1 cellular context compared by ENCODE assay signal in genomic region chr2:9002313-9002636, GRCh38.
TF ChIP-seq lines count a peak whose summit lies in the region.

No MANE protein-coding gene starts in this region.

TF ChIP-seq in WTC11, 78 proteins besides CTCF, POLR2A, EP300 and RAD21 (continued from another document):
- TF ChIP-seq AR (CRISPR knock-in tag; IDR thresholded peaks at IDR 0.05) = no peak
TF ChIP-seq in WTC11: peak in this region for 0.
